In the genomic region with DNA sequence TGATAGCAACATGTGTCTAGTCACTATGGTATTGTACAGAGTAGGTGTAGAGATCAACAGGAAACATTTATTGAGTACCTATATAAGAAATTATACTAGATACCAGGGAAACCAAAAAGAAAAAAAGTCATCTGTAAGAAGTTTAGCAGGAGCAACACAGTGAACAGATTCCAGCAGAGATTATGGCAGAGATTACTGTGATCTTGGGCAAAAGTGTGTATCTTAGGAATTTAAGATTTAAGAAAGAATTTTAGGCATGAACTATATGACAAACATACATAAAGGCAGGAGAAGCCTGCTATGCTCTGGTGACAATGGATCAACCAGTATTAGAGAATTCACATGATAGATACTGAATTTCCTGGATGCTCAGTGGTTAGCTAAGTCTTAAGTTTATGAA, we compare ENCODE assay signal across 19 cellular contexts. TPM values are rescaled to one million over a fixed set of nuclear protein-coding genes. Genes with fewer than 3 reads are reported as not detected.
DNase-seq lines count a peak whose midpoint lies in the region; ATAC-seq and TF ChIP-seq lines count a peak whose summit lies in the region.
"Had no signal": no experiment of that assay in that cellular context is flagged by ENCODE, and none has a peak within 500 bp of the region (broad histone marks: within the 10 kb centered on the region; RNA-seq: fewer than 3 reads in every experiment).

No MANE protein-coding gene starts in this region.

- peaks cover 32% of the 10 kb centered on the region for H3F3A ChIP-seq in SK-N-SH (replicated peaks; ENCODE audit: insufficient read depth)

- H3K9me2 ChIP-seq in SK-N-SH: no peaks in the 10 kb centered on the region

- H3K4me2 ChIP-seq in SK-N-SH: peak overlapping the region; percentile 59; the same call in 1 of the 2 replicates
- H3K4me2 ChIP-seq: BLaER1 treated with 17β-estradiol and CSF1 and Interleukin-3, amounts not matched to agents 10 nM and 100 nM; GM23338 had no signal

- no peak for TF ChIP-seq RAD21 in SK-N-SH (IDR thresholded peaks at IDR 0.05; ENCODE audit: low read length)

- no peaks in the 10 kb centered on the region for H3K79me2 ChIP-seq in SK-N-SH (ENCODE audit: insufficient read depth)

- POLR2A ChIA-PET in SK-N-SH (lab: Yijun Ruan, JAX): no interaction called here

- no peak for TF ChIP-seq EP300 in SK-N-SH (IDR thresholded peaks at IDR 0.05; ENCODE audit: borderline replicate concordance in 1 of 2, low read depth in 1 of 2, low read length in 1 of 2)

- no peak overlapping the region for H3K4me3 ChIP-seq in SK-N-SH (ENCODE audit: low read depth in 2 of 2, low read length in 1 of 2)
- no peak overlapping the region for H3K4me3 ChIP-seq in retinal pigment epithelial cell (ENCODE audit: low read length)
- H3K4me3 ChIP-seq: BLaER1 treated with 17β-estradiol and CSF1 and Interleukin-3, amounts not matched to agents 10 nM and 100 nM; GM12878; GM23338 had no signal

- DNase-seq in SK-N-SH (no peak), dermis blood vessel endothelial cell (peak; percentile 8), retinal pigment epithelial cell (ENCODE audit: low read depth) (peak; percentile 58), activated gamma-delta T cell treated with Interleukin-2 at 50 U/mL for 16 hours (no peak), Kasumi-1 (lab: John Stamatoyannopoulos, UW) (no peak)
- DNase-seq: BE2C; CD4-positive, alpha-beta T cell; CD8-positive, alpha-beta memory T cell; DMS 273 treated with DMSO at 0.1 percent for 48 hours; DMS79; EL; GDM1; H9 had no signal

- H3K27ac ChIP-seq in SK-N-SH (ENCODE audit: low read depth in 2 of 2, low read length in 1 of 2): peak overlapping the region; percentile 11 to 96; a peak in 3 of 4 replicates
- H3K27ac ChIP-seq: 22Rv1; BLaER1 treated with 17β-estradiol and CSF1 and Interleukin-3, amounts not matched to agents 10 nM and 100 nM had no signal

- peak overlapping the region; percentile 25; the same call in 1 of the 2 replicates for H2AFZ ChIP-seq in SK-N-SH (ENCODE audit: low read depth)
- H2AFZ ChIP-seq: GM23338 had no signal

- peaks cover 6 to 28% of the 10 kb centered on the region in 2 experiments for H3K4me1 ChIP-seq in SK-N-SH (ENCODE audit: control insufficient read depth in 1 of 2, insufficient read depth in 2 of 2, low read depth in 1 of 2, low read length in 1 of 2)
- H3K4me1 ChIP-seq: BE2C; BLaER1 treated with 17β-estradiol and CSF1 and Interleukin-3, amounts not matched to agents 10 nM and 100 nM had no signal

- peak overlapping the region; percentile 68; the same call in 1 of the 2 replicates for H3K9ac ChIP-seq in SK-N-SH
- H3K9ac ChIP-seq: BLaER1 treated with 17β-estradiol and CSF1 and Interleukin-3, amounts not matched to agents 10 nM and 100 nM had no signal

- H3K9me3 ChIP-seq in SK-N-SH: no peaks in the 10 kb centered on the region
- H3K9me3 ChIP-seq: BE2C; BLaER1 treated with 17β-estradiol and CSF1 and Interleukin-3, amounts not matched to agents 10 nM and 100 nM had no signal

- no peaks in the 10 kb centered on the region for H3K36me3 ChIP-seq in SK-N-SH (replicated peaks in 1 of 2; ENCODE audit: control insufficient read depth in 1 of 2, insufficient read depth in 2 of 2, low read length in 1 of 2)
- H3K36me3 ChIP-seq: BE2C had no signal

- no peak for ATAC-seq in SK-N-SH treated with all-trans-retinoic acid at 6 μM for 48 hours
- ATAC-seq: GM12878, GM23338, HCT116 had no signal

- CTCF ChIA-PET in SK-N-SH (lab: Yijun Ruan, JAX): no interaction called here

- TF ChIP-seq CTCF in SK-N-SH (IDR thresholded peaks at IDR 0.05) (no peak), retinal pigment epithelial cell (conservative IDR thresholded peaks at IDR 0.05; ENCODE audit: low read depth, low read length) (no peak)

- H3K27me3 ChIP-seq in SK-N-SH (ENCODE audit: insufficient read depth): no peaks in the 10 kb centered on the region
- H3K27me3 ChIP-seq: BE2C; BLaER1 treated with 17β-estradiol and CSF1 and Interleukin-3, amounts not matched to agents 10 nM and 100 nM had no signal

- H4K20me1 ChIP-seq in SK-N-SH (ENCODE audit: insufficient read depth): no peaks in the 10 kb centered on the region

TF ChIP-seq in SK-N-SH, 30 proteins besides CTCF, POLR2A, EP300 and RAD21 (continues in another document):
- TF ChIP-seq TEAD4 (IDR thresholded peaks at IDR 0.05; ENCODE audit: borderline replicate concordance, insufficient read depth): no peak
- TF ChIP-seq FOSL2 (IDR thresholded peaks at IDR 0.05; ENCODE audit: borderline replicate concordance, low read depth): no peak
- TF ChIP-seq GABPA (IDR thresholded peaks at IDR 0.05; ENCODE audit: low read depth): no peak
- TF ChIP-seq ELF1 (IDR thresholded peaks at IDR 0.05): no peak
- TF ChIP-seq, protein P1, sequence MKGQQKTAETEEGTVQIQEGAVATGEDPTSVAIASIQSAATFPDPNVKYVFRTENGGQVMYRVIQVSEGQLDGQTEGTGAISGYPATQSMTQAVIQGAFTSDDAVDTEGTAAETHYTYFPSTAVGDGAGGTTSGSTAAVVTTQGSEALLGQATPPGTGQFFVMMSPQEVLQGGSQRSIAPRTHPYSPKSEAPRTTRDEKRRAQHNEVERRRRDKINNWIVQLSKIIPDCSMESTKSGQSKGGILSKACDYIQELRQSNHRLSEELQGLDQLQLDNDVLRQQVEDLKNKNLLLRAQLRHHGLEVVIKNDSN (IDR thresholded peaks at IDR 0.05; ENCODE audit: borderline replicate concordance, low read depth): no peak
- TF ChIP-seq RFX5 (IDR thresholded peaks at IDR 0.05; ENCODE audit: low read length): no peak
- TF ChIP-seq CHD2 (IDR thresholded peaks at IDR 0.05; ENCODE audit: low read length, partially characterized antibody): no peak
- TF ChIP-seq SIN3A (IDR thresholded peaks at IDR 0.05; ENCODE audit: borderline replicate concordance, low read depth, low read length): no peak
- TF ChIP-seq, protein P2, sequence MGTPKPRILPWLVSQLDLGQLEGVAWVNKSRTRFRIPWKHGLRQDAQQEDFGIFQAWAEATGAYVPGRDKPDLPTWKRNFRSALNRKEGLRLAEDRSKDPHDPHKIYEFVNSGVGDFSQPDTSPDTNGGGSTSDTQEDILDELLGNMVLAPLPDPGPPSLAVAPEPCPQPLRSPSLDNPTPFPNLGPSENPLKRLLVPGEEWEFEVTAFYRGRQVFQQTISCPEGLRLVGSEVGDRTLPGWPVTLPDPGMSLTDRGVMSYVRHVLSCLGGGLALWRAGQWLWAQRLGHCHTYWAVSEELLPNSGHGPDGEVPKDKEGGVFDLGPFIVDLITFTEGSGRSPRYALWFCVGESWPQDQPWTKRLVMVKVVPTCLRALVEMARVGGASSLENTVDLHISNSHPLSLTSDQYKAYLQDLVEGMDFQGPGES (IDR thresholded peaks at IDR 0.05; ENCODE audit: low read depth, low read length): no peak
- TF ChIP-seq MXI1 (IDR thresholded peaks at IDR 0.05; ENCODE audit: low read depth, low read length): no peak
- TF ChIP-seq YY1 (IDR thresholded peaks at IDR 0.05; ENCODE audit: low read depth): no peak
- TF ChIP-seq POLR2AphosphoS5 (IDR thresholded peaks at IDR 0.05; ENCODE audit: low read depth, low read length): no peak

TF ChIP-seq in SK-N-SH treated with all-trans-retinoic acid at 6 μM for 48 hours, 23 proteins besides CTCF, POLR2A, EP300 and RAD21:
- TF ChIP-seq ZFP3 (CRISPR knock-in tag; IDR thresholded peaks at IDR 0.05) (no peak), SNAI2 (CRISPR knock-in tag; IDR thresholded peaks at IDR 0.05) (no peak), OSR1 (CRISPR knock-in tag; IDR thresholded peaks at IDR 0.05) (no peak), ZNF565 (CRISPR knock-in tag; conservative IDR thresholded peaks at IDR 0.05; ENCODE audit: low read depth) (no peak), ZFP30 (CRISPR knock-in tag; IDR thresholded peaks at IDR 0.05) (no peak), BACH2 (CRISPR knock-in tag; IDR thresholded peaks at IDR 0.05; ENCODE audit: borderline replicate concordance) (no peak)
- TF ChIP-seq, protein P3, sequence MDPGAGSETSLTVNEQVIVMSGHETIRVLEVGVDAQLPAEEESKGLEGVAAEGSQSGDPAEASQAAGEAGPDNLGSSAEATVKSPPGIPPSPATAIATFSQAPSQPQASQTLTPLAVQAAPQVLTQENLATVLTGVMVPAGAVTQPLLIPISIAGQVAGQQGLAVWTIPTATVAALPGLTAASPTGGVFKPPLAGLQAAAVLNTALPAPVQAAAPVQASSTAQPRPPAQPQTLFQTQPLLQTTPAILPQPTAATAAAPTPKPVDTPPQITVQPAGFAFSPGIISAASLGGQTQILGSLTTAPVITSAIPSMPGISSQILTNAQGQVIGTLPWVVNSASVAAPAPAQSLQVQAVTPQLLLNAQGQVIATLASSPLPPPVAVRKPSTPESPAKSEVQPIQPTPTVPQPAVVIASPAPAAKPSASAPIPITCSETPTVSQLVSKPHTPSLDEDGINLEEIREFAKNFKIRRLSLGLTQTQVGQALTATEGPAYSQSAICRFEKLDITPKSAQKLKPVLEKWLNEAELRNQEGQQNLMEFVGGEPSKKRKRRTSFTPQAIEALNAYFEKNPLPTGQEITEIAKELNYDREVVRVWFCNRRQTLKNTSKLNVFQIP (CRISPR knock-in tag; IDR thresholded peaks at IDR 0.05; ENCODE audit: borderline replicate concordance, low read depth): no peak

RNA-seq across cellular contexts. Expression of a gene that starts 37.9 kb away (rescaled TPM):
- 12.0 and 12.9 TPM in 2 replicates for polyA plus RNA-seq in SK-N-SH (2012; rRNA removed)
- polyA plus RNA-seq in SK-N-SH (2012; cell fraction: cytosol; rRNA removed): 17.0 and 23.5 TPM in 2 replicates
- polyA plus RNA-seq in SK-N-SH (2012; cell fraction: nucleus; rRNA removed): 4.8 and 6.9 TPM in 2 replicates
- 140 and 167 TPM in 2 replicates for total RNA-seq in dermis blood vessel endothelial cell
- total RNA-seq: CD4-positive, alpha-beta T cell; GM12878 had no signal

Comparison
In these comparisons a context has a peak if more than half of its experiments do, and no peak if none do; other contexts are left out.
1. DNase-seq: peak in dermis blood vessel endothelial cell (single experiment) and retinal pigment epithelial cell (single experiment); none in SK-N-SH (single experiment), activated gamma-delta T cell treated with Interleukin-2 at 50 U/mL for 16 hours (single experiment) and Kasumi-1 (0 of 2).